In the genomic region with DNA sequence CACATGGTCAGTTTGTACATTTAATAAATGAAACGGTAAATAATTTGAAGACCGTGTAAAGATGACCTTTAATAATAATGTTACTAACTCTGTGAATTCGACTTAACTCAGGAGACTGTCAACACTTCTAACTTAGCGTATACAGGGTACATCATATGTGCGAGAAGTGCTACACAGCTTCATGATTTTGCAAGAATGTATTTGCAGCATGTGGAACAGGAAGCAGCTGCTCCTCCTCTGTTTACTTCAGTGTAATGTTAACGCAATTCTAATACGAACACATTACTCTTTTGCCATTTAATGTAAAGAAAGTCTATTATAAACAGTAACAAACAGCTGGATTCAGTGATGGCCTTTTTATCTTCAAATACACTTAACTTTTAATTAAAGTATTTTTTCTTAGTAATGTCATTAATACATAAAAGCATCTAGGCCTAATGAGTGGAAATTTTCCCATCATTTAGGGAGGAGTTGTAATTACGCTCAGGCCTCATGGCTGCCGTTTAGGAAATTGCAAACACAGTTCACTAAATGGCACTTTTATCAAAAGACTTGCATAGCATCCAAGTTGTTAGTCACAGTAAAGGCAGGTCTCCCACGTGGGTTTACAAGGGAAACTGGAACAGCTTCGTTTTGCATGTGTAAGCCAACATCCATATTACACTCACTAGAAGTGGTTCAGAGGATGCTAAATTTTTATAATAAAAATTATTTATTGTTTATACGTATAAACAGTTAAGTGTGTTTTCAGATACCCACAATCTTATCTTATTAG, we compare ENCODE assay signal across 23 cellular contexts.
DNase-seq lines count a peak whose midpoint lies in the region; ATAC-seq and TF ChIP-seq lines count a peak whose summit lies in the region.
"Had no signal": no experiment of that assay in that cellular context is flagged by ENCODE, and none has a peak within 500 bp of the region (broad histone marks: within the 10 kb centered on the region; RNA-seq: fewer than 3 reads in every experiment).

No MANE protein-coding gene starts in this region.

- ATAC-seq in GM18505 (IDR thresholded peaks at IDR 0.05; ENCODE audit: unreplicated experiment) = no peak
- ATAC-seq in GM19463 (IDR thresholded peaks at IDR 0.05; ENCODE audit: unreplicated experiment) = no peak
- ATAC-seq: activated naive CD4-positive, alpha-beta T cell treated with anti-CD3 and anti-CD28 coated beads, Interleukin-2, amount 50 U/mL, for 72 hours; effector memory CD8-positive, alpha-beta T cell; esophagus mucosa; left colon; stimulated activated memory B cell treated with anti-CD40 and anti-IgM and Interleukin-4, amounts not matched to agents 10 μg/mL and 1 μg/mL and 100 μg/mL, for 72 hours had no signal

- TF ChIP-seq POLR2A in GM18505 (IDR thresholded peaks at IDR 0.05; ENCODE audit: borderline replicate concordance, extremely low read depth, insufficient read depth, insufficient read length) = no peak

- H3K4me3 ChIP-seq in AG09309 (ENCODE audit: control insufficient read depth, low read depth, low read length) = no peak overlapping the region
- H3K4me3 ChIP-seq in fibroblast of mammary gland (ENCODE audit: control insufficient read depth, low read depth, low read length) = no peak overlapping the region
- H3K4me3 ChIP-seq: testis had no signal

- TF ChIP-seq CTCF in AG09309 (IDR thresholded peaks at IDR 0.05; ENCODE audit: control insufficient read depth, insufficient read depth, low read depth, low read length, missing control alignments) (no peak), fibroblast of mammary gland (conservative IDR thresholded peaks at IDR 0.05; ENCODE audit: control insufficient read depth, insufficient read depth, low read depth, low read length) (no peak)

- DNase-seq in AG09309 (ENCODE audit: low read depth) (peak; percentile 23), DMS53 (lab: John Stamatoyannopoulos, UW) (peak; percentile 53), NCI-H69 (lab: John Stamatoyannopoulos, UW) (peak; percentile 22), fibroblast of mammary gland (ENCODE audit: low read depth) (peak; percentile 58)
- no peak for DNase-seq in activated CD4-positive, alpha-beta T cell treated with anti-CD3 and anti-CD28 coated beads, Interleukin-2, amount 50 U/mL, for 4 hours
- DNase-seq: activated CD4-positive, alpha-beta T cell treated with anti-CD3 and anti-CD28 coated beads, Interleukin-2, amount 10 ng/mL, durations not matched to agents 7 days and 5 days; AML-193; aorta; DND-41; effector memory CD8-positive, alpha-beta T cell; head of caudate nucleus; left colon; mesendoderm; NCI-H1694 treated with DMSO at 0.1 percent for 48 hours; NCI-H2227 treated with DMSO at 0.1 percent for 48 hours; SIG-M5; stimulated activated CD4-positive, alpha-beta T cell treated with anti-CD3 and anti-CD28 coated beads, Interleukin-1b, Interleukin-23, amount 100 ng/mL, for 48 hours; testis had no signal

Comparison
In these comparisons a context has a peak if more than half of its experiments do, and no peak if none do; other contexts are left out.
1. DNase-seq: peak in AG09309 (single experiment), DMS53 (single experiment), NCI-H69 (single experiment) and fibroblast of mammary gland (single experiment); none in activated CD4-positive, alpha-beta T cell treated with anti-CD3 and anti-CD28 coated beads, Interleukin-2, amount 50 U/mL, for 4 hours (0 of 2).